25 cellular contexts compared by ENCODE assay signal in the genomic region with DNA sequence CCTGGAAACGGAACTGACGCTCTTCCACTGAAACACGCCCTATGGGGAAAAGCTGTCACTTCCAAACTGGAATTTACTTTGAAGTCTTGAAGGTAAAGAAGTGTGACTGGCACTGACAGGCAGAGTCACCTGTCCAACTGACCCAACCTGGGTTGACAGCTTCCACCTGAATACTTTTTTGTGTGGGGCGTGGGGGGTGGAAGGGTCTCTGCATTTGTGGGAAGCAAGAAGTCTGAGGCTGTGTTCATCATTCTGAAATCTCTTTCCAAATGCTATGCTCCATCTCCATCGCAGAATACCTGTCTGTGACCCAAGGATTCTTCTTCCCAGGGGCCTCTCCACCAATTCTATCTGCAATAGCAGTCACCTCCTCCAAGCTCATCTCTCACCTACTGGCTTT. TPM values are rescaled to one million over a fixed set of nuclear protein-coding genes. Genes with fewer than 3 reads are reported as not detected.
"Had no signal": no experiment of that assay in that cellular context is flagged by ENCODE, and none has a peak within 500 bp of the region (broad histone marks: within the 10 kb centered on the region; RNA-seq: fewer than 3 reads in every experiment).

No MANE protein-coding gene starts in this region.

- H3K4me3 ChIP-seq: gastrocnemius medialis, lung, mucosa of descending colon, ovary, psoas muscle, suprapubic skin, transverse colon, upper lobe of right lung, uterus had no signal

- H3K27me3 Mint-ChIP-seq: effector memory CD8-positive, alpha-beta T cell; memory B cell; stimulated activated naive CD8-positive, alpha-beta T cell treated with anti-CD3 and anti-CD28 coated beads, Interleukin-15, Interleukin-2, amounts not matched to agents 100 ng/mL and 50 ng/mL, for 24 hours had no signal

- H3K27ac ChIP-seq: gastrocnemius medialis, ovary, psoas muscle, suprapubic skin, transverse colon, upper lobe of right lung, uterus had no signal

- H3K9me3 ChIP-seq: gastrocnemius medialis, mucosa of descending colon, ovary, psoas muscle, suprapubic skin, transverse colon, upper lobe of right lung, uterus had no signal

- H3K36me3 ChIP-seq: ovary, transverse colon, upper lobe of right lung, uterus had no signal

- H3K9me3 Mint-ChIP-seq: effector memory CD8-positive, alpha-beta T cell; memory B cell; naive B cell; nephron; stimulated activated naive B cell treated with anti-CD40 and anti-IgM and Interleukin-4, amounts not matched to agents 10 μg/mL and 1 μg/mL and 100 μg/mL, for 72 hours; stimulated activated naive CD8-positive, alpha-beta T cell treated with anti-CD3 and anti-CD28 coated beads, Interleukin-15, Interleukin-2, amounts not matched to agents 100 ng/mL and 50 ng/mL, for 24 hours had no signal

- H3K27me3 ChIP-seq: gastrocnemius medialis, ovary, suprapubic skin, transverse colon, upper lobe of right lung, uterus had no signal

- DNase-seq: cortex of kidney; effector memory CD8-positive, alpha-beta T cell; foreskin fibroblast; gastrocnemius medialis; mucosa of descending colon; naive B cell; nucleus accumbens; ovary; psoas muscle; right cardiac atrium; small intestine; stimulated activated CD4-positive, alpha-beta T cell treated with anti-CD3 and anti-CD28 coated beads, Interleukin-15, amount 100 ng/mL, for 24 hours; stimulated activated CD4-positive, alpha-beta T cell treated with anti-CD3 and anti-CD28 coated beads, Interleukin-2, amount 100 ng/mL, for 48 hours; stimulated activated naive B cell treated with anti-CD40 and anti-IgM and Interleukin-4, amounts not matched to agents 10 μg/mL and 1 μg/mL and 100 μg/mL, for 72 hours; transverse colon; uterus had no signal

- H3K27ac Mint-ChIP-seq: memory B cell; naive B cell; nephron; stimulated activated naive B cell treated with anti-CD40 and anti-IgM and Interleukin-4, amounts not matched to agents 10 μg/mL and 1 μg/mL and 100 μg/mL, for 72 hours; stimulated activated naive CD8-positive, alpha-beta T cell treated with anti-CD3 and anti-CD28 coated beads, Interleukin-15, Interleukin-2, amounts not matched to agents 100 ng/mL and 50 ng/mL, for 24 hours had no signal

- H3K4me3 Mint-ChIP-seq: effector memory CD8-positive, alpha-beta T cell; memory B cell; nephron; stimulated activated naive B cell treated with anti-CD40 and anti-IgM and Interleukin-4, amounts not matched to agents 10 μg/mL and 1 μg/mL and 100 μg/mL, for 72 hours; stimulated activated naive CD8-positive, alpha-beta T cell treated with anti-CD3 and anti-CD28 coated beads, Interleukin-15, Interleukin-2, amounts not matched to agents 100 ng/mL and 50 ng/mL, for 24 hours had no signal

- ATAC-seq: effector memory CD8-positive, alpha-beta T cell; gastrocnemius medialis; left lobe of liver; mucosa of descending colon; psoas muscle; right cardiac atrium; stimulated activated naive B cell treated with anti-CD40 and anti-IgM and Interleukin-4, amounts not matched to agents 10 μg/mL and 1 μg/mL and 100 μg/mL, for 72 hours; upper lobe of right lung had no signal

- H3K4me1 ChIP-seq: gastrocnemius medialis, psoas muscle, upper lobe of right lung, uterus had no signal

RNA-seq across cellular contexts. Expression of gene PVALB, which starts 48.7 kb away (rescaled TPM):
- total RNA-seq: dermis microvascular lymphatic vessel endothelial cell, mucosa of descending colon, renal cortical epithelial cell, right cardiac atrium, suprapubic skin had no signal
